In genomic region chr5:56059854-56060253, GRCh38 we compare ENCODE assay signal across 18 cellular contexts.
"Had no signal": no experiment of that assay in that cellular context is flagged by ENCODE, and none has a peak within 500 bp of the region (broad histone marks: within the 10 kb centered on the region; RNA-seq: fewer than 3 reads in every experiment).

No MANE protein-coding gene starts in this region.

- H3K4me3 Mint-ChIP-seq: activated CD4-positive, alpha-beta memory T cell treated with anti-CD3 and anti-CD28 coated beads for 36 hours; activated CD8-positive, alpha-beta memory T cell treated with anti-CD3 and anti-CD28 coated beads, Interleukin-2, amount 10 ng/mL, durations not matched to agents 7 days and 5 days; natural killer cell; stimulated activated effector memory CD8-positive, alpha-beta T cell treated with anti-CD3 and anti-CD28 coated beads, Interleukin-12 subunit alpha, Interleukin-12 subunit beta, amount 100 ng/mL, for 72 hours had no signal

- H3K9me3 ChIP-seq: gastroesophageal sphincter, mucosa of descending colon, neutrophil, thyroid gland, uterus had no signal

- H3K36me3 Mint-ChIP-seq: activated CD4-positive, alpha-beta memory T cell treated with anti-CD3 and anti-CD28 coated beads for 36 hours; natural killer cell; stimulated activated effector memory CD8-positive, alpha-beta T cell treated with anti-CD3 and anti-CD28 coated beads, Interleukin-12 subunit alpha, Interleukin-12 subunit beta, amount 100 ng/mL, for 72 hours had no signal

- H3K27me3 ChIP-seq: gastroesophageal sphincter, thyroid gland, uterus had no signal

- H3K27ac Mint-ChIP-seq: activated CD8-positive, alpha-beta memory T cell treated with anti-CD3 and anti-CD28 coated beads, Interleukin-2, amount 10 ng/mL, durations not matched to agents 7 days and 5 days; activated T-cell treated with anti-CD3 and anti-CD28 coated beads, Interleukin-2, amount 50 U/mL, for 72 hours; natural killer cell; stimulated activated effector memory CD8-positive, alpha-beta T cell treated with anti-CD3 and anti-CD28 coated beads, Interleukin-12 subunit alpha, Interleukin-12 subunit beta, amount 100 ng/mL, for 72 hours; T-helper 1 cell treated with Interleukin-12 subunit alpha and Interleukin-12 subunit beta and Interleukin-4 antibody, amounts not matched to agents 30 μg/mL and 1 μg/mL, for 36 hours had no signal

- ATAC-seq: gastroesophageal sphincter, left lobe of liver, mucosa of descending colon, natural killer cell had no signal

- H3K36me3 ChIP-seq: gastroesophageal sphincter, neutrophil, thyroid gland, uterus had no signal

- H3K27ac ChIP-seq: gastroesophageal sphincter, neutrophil, thyroid gland, uterus had no signal

- DNase-seq: activated CD4-positive, alpha-beta memory T cell treated with anti-CD3 and anti-CD28 coated beads for 36 hours; activated CD4-positive, alpha-beta T cell treated with anti-CD3 and anti-CD28 coated beads for 36 hours; activated CD8-positive, alpha-beta memory T cell treated with anti-CD3 and anti-CD28 coated beads, Interleukin-2, amount 10 ng/mL, durations not matched to agents 7 days and 5 days; activated gamma-delta T cell treated with Interleukin-2 at 50 U/mL for 16 hours; activated T-cell treated with anti-CD3 and anti-CD28 coated beads, Interleukin-2, amount 50 U/mL, for 72 hours; caudate nucleus; islet precursor cell; mucosa of descending colon; natural killer cell; posterior cingulate gyrus; retina; thyroid gland; uterus had no signal

- H3K4me1 ChIP-seq: uterus had no signal

- H3K9me3 Mint-ChIP-seq: activated CD4-positive, alpha-beta memory T cell treated with anti-CD3 and anti-CD28 coated beads for 36 hours; activated T-cell treated with anti-CD3 and anti-CD28 coated beads, Interleukin-2, amount 50 U/mL, for 72 hours; natural killer cell; stimulated activated effector memory CD8-positive, alpha-beta T cell treated with anti-CD3 and anti-CD28 coated beads, Interleukin-12 subunit alpha, Interleukin-12 subunit beta, amount 100 ng/mL, for 72 hours; T-helper 1 cell treated with Interleukin-12 subunit alpha and Interleukin-12 subunit beta and Interleukin-4 antibody, amounts not matched to agents 30 μg/mL and 1 μg/mL, for 36 hours had no signal

- H3K4me3 ChIP-seq: gastroesophageal sphincter, mucosa of descending colon, thyroid gland, uterus had no signal
